Comparison of ENCODE assay signal across 38 cellular contexts in the genomic region with DNA sequence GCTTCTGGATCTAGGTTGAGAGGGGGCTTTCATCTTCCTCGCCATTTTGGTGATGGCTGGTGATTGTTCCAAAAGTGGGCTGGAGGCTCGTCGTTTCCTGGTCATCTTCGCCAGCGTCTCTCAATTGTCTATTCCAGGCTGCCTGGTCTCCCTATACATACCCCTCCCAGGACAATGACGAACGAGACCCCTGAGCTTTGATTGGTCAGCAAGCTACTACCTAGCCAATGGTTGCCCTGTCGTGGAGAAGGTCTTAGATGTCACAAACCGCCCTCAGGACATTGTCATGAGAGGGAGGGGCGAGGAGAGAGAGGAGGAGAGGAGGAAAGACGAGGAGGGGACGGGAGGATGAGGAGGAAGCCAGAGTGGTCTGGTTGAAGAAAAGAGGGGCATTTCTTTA. TPM values are rescaled to one million over a fixed set of nuclear protein-coding genes. Genes with fewer than 3 reads are reported as not detected.
"Had no signal": no experiment of that assay in that cellular context is flagged by ENCODE, and none has a peak within 500 bp of the region (broad histone marks: within the 10 kb centered on the region; RNA-seq: fewer than 3 reads in every experiment).

No MANE protein-coding gene starts in this region.

- H3K4me3 ChIP-seq: MG63 had no signal

- DNase-seq: Karpas-422, Kasumi-1, MG63, MM.1S, MV-4-11, NCI-H1048, NCI-H1092, NCI-H1092 treated with DMSO at 0.1 percent for 48 hours, NCI-H1105, NCI-H1105 treated with DMSO at 0.1 percent for 48 hours, NCI-H1417, NCI-H1417 treated with DMSO at 0.1 percent for 48 hours, NCI-H1436, NCI-H1436 treated with DMSO at 0.1 percent for 48 hours, NCI-H146, NCI-H1694, NCI-H1694 treated with DMSO at 0.1 percent for 48 hours, NCI-H187, NCI-H187 treated with DMSO at 0.1 percent for 48 hours, NCI-H1930, NCI-H2029, NCI-H2029 treated with DMSO at 0.1 percent for 48 hours, NCI-H2081, NCI-H2081 treated with DMSO at 0.1 percent for 48 hours, NCI-H2107, NCI-H2171, NCI-H2171 treated with DMSO at 0.1 percent for 48 hours, NCI-H2227 treated with DMSO at 0.1 percent for 48 hours, NCI-H226, NCI-H345, NCI-H446, NCI-H446 treated with DMSO at 0.1 percent for 48 hours, NCI-H510A, NCI-H510A treated with DMSO at 0.1 percent for 48 hours, NCI-H524 had no signal

- H3K27me3 ChIP-seq: MG63 had no signal

- H3K9me3 ChIP-seq: MG63 had no signal

- H3K36me3 ChIP-seq: MG63 had no signal

RNA-seq across cellular contexts. Expression of a gene that starts 7.7 kb away (rescaled TPM):
- total RNA-seq: LHCN-M2, MCF 10A, NCI-H460 had no signal
